9 cellular contexts compared by ENCODE assay signal in genomic region chr12:123938679-123939480, GRCh38. TPM values are rescaled to one million over a fixed set of nuclear protein-coding genes. Genes with fewer than 3 reads are reported as not detected.
DNase-seq lines count a peak whose midpoint lies in the region; ATAC-seq, FAIRE-seq and TF ChIP-seq lines count a peak whose summit lies in the region.
"Had no signal": no experiment of that assay in that cellular context is flagged by ENCODE, and none has a peak within 500 bp of the region (broad histone marks: within the 10 kb centered on the region; RNA-seq: fewer than 3 reads in every experiment).

No MANE protein-coding gene starts in this region.

- no peak overlapping the region for H3K9ac ChIP-seq in IMR-90 (ENCODE audit: low read depth, low read length)
- H3K9ac ChIP-seq in GM12878 (ENCODE audit: control insufficient read depth, insufficient read depth, low read length), result no peak overlapping the region

- dilution Hi-C loops in IMR-90 (cut with HindIII; ENCODE audit: low sequenced_read_pairs, unreplicated experiment), result no loop called here

- DNase-seq in IMR-90 (no peak), GM12878 (ENCODE audit: low read depth, low spot score) (no peak), SW480 (ENCODE audit: low spot score) (no peak), NCI-H2029 treated with DMSO at 0.1 percent for 48 hours (lab: John Stamatoyannopoulos, UW) (no peak), T1000 (lab: John Stamatoyannopoulos, UW) (no peak)
- no peak for DNase-seq in natural killer cell treated with Interleukin-12 subunit alpha and Interleukin-12 subunit beta and Interleukin-15 and Interleukin-18, amount 100 ng/mL, for 72 hours (ENCODE audit: low spot score)
- DNase-seq: NCI-H510A treated with DMSO at 0.1 percent for 48 hours had no signal

- peak; percentile 29; the same call in 1 of the 2 replicates for TF ChIP-seq RAD21 in IMR-90 (IDR thresholded peaks at IDR 0.05; ENCODE audit: low read length)
- TF ChIP-seq RAD21 in GM12878 (IDR thresholded peaks at IDR 0.05; ENCODE audit: insufficient read depth, low read depth, low read length), result no peak

- H2AK5ac ChIP-seq in IMR-90 (ENCODE audit: low read depth, low read length), result peak overlapping the region; percentile 5; the same call in 1 of the 2 replicates

- H2BK120ac ChIP-seq in IMR-90 (ENCODE audit: low read depth, low read length), result no peak overlapping the region

- H4K20me1 ChIP-seq in DOHH2 (ENCODE audit: control insufficient read depth, insufficient read depth, low read depth, low read length), result no peaks in the 10 kb centered on the region
- H4K20me1 ChIP-seq in IMR-90 (ENCODE audit: insufficient read depth, low read length), result peaks cover 4% of the 10 kb centered on the region
- no peaks in the 10 kb centered on the region for H4K20me1 ChIP-seq in GM12878 (ENCODE audit: control insufficient read depth, insufficient read depth)

- no peak overlapping the region for H4K5ac ChIP-seq in IMR-90 (ENCODE audit: low read depth, low read length)

- H3K27me3 ChIP-seq in DOHH2 (ENCODE audit: control insufficient read depth, low read length), result no peaks in the 10 kb centered on the region
- no peaks in the 10 kb centered on the region for H3K27me3 ChIP-seq in IMR-90 (ENCODE audit: control insufficient read depth, insufficient read depth, low read length)
- H3K27me3 ChIP-seq in GM12878 (replicated peaks in 1 of 2; ENCODE audit: control insufficient read depth in 2 of 2, insufficient read depth in 2 of 2, low read length in 1 of 2), result no peaks in the 10 kb centered on the region
- H3K27me3 ChIP-seq: neutrophil had no signal

- peaks cover 0 to 21% of the 10 kb centered on the region in 2 experiments; a peak in 3 of 4 replicates for H3K79me1 ChIP-seq in IMR-90 (ENCODE audit: low read depth in 1 of 2, low read length in 2 of 2)

- peaks cover 12% of the 10 kb centered on the region; the same call in 1 of the 2 replicates for H3K9me1 ChIP-seq in IMR-90 (ENCODE audit: insufficient read depth, low read length)

- H3K9me2 ChIP-seq in DOHH2 (replicated peaks; ENCODE audit: control insufficient read depth, low read length), result no peaks in the 10 kb centered on the region

- peak overlapping the region; percentile 75 for H3K4me3 Mint-ChIP-seq in natural killer cell treated with Interleukin-12 subunit alpha and Interleukin-12 subunit beta and Interleukin-15 and Interleukin-18, amount 100 ng/mL, for 72 hours

- SMC1A ChIA-PET in GM12878 (lab: Charles Lee; ENCODE audit: uncharacterized antibody, unreplicated experiment), result no interaction called here

- H4K8ac ChIP-seq in IMR-90 (ENCODE audit: low read depth in 2 of 2, low read length in 2 of 2), result peak overlapping the region in 1 of 2 experiments; percentile 46; a peak in 1 of 4 replicates

- no peak for TF ChIP-seq EP300 in GM12878 (IDR thresholded peaks at IDR 0.05; ENCODE audit: borderline replicate concordance in 1 of 2, control insufficient read depth in 1 of 2, low read depth in 2 of 2, low read length in 2 of 2)

- FAIRE-seq in GM12878 (lab: Jason Lieb, UNC), result no peak

- no peaks in the 10 kb centered on the region for H3F3A ChIP-seq in DOHH2 (ENCODE audit: control insufficient read depth, insufficient read depth)

- H3K4me3 ChIP-seq in DOHH2 (ENCODE audit: low read length) (no peak overlapping the region), IMR-90 (ENCODE audit: insufficient read depth, low read depth, low read length) (no peak overlapping the region), GM12878 (no peak overlapping the region)

- peak overlapping the region; percentile 50 for H3K14ac ChIP-seq in IMR-90 (replicated peaks; ENCODE audit: low read depth, low read length)

- no peak overlapping the region for H3K27ac ChIP-seq in DOHH2 (ENCODE audit: low read depth, low read length)
- H3K27ac ChIP-seq in IMR-90 (ENCODE audit: insufficient read depth, low read length), result no peak overlapping the region
- H3K27ac ChIP-seq in GM12878 (ENCODE audit: control insufficient read depth, insufficient read depth), result no peak overlapping the region
- H3K27ac ChIP-seq: neutrophil had no signal

- no TSS peak for BruUV-seq in IMR-90 (replicated peaks; lab: Mats Ljungman, UMichigan)
- no TSS peak for BruUV-seq in GM12878 (replicated peaks; lab: Mats Ljungman, UMichigan)

- TF ChIP-seq CTCF in DOHH2 (IDR thresholded peaks at IDR 0.05; ENCODE audit: low read depth, low read length, poor library complexity, severe bottlenecking) (peak; percentile 60), IMR-90 (conservative IDR thresholded peaks at IDR 0.05; ENCODE audit: low read depth, low read length) (peak; percentile 39), GM12878 (IDR thresholded peaks at IDR 0.05 in 2 of 3, conservative IDR thresholded peaks at IDR 0.05 in 1 of 3; ENCODE audit: control insufficient read depth in 2 of 3, extremely low read depth in 1 of 3, insufficient read depth in 1 of 3, low read depth in 3 of 3, low read length in 3 of 3) (peak; percentile 11 to 40 (median 38); a peak in 5 of 6 replicates)

- H3K27ac Mint-ChIP-seq in natural killer cell treated with Interleukin-12 subunit alpha and Interleukin-12 subunit beta and Interleukin-15 and Interleukin-18, amount 100 ng/mL, for 72 hours, result peak overlapping the region; percentile 74

- no peak overlapping the region for H3K23ac ChIP-seq in IMR-90 (ENCODE audit: low read depth, low read length)

- H3K18ac ChIP-seq in IMR-90 (ENCODE audit: low read depth, low read length), result no peak overlapping the region

- H3K9me3 ChIP-seq in DOHH2 (ENCODE audit: control insufficient read depth, insufficient read depth, low read length), result no peaks in the 10 kb centered on the region
- peaks cover 6% of the 10 kb centered on the region for H3K9me3 ChIP-seq in IMR-90 (ENCODE audit: control insufficient read depth, insufficient read depth, low read length)
- no peaks in the 10 kb centered on the region; the same call in 1 of the 3 replicates for H3K9me3 ChIP-seq in GM12878 (replicated peaks; ENCODE audit: control insufficient read depth, insufficient read depth, low read length)
- H3K9me3 ChIP-seq: neutrophil had no signal

- peak; percentile 33; the same call in 1 of the 2 replicates for ATAC-seq in IMR-90 (ENCODE audit: low read depth)
- ATAC-seq in GM12878, result peak; percentile 46; the same call in 2 of the 3 replicates
- no peak for ATAC-seq in natural killer cell treated with Interleukin-12 subunit alpha and Interleukin-12 subunit beta and Interleukin-15 and Interleukin-18, amount 100 ng/mL, for 72 hours

- intact Hi-C loops in IMR-90 (cut with micrococcal nuclease), result no loop called here
- intact Hi-C loops in GM12878 (cut with micrococcal nuclease; ENCODE audit: unreplicated experiment), result no loop called here

- 89% methylated on average over 16 of the region's 16 CpGs; no CpG with 5 or more reads in 1 of the 2 experiments for WGBS in IMR-90 (ENCODE audit: extremely low coverage in 2 of 2, insufficient read length in 1 of 2), 2 experiments
- WGBS in GM12878 (ENCODE audit: insufficient coverage, insufficient replicate concordance, low lambda C conversion rate, missing lambda C conversion rate), result 60% methylated on average over 16 of the region's 16 CpGs

- H3K4ac ChIP-seq in IMR-90 (ENCODE audit: low read depth, low read length), result peak overlapping the region; percentile 58; the same call in 1 of the 2 replicates

- peaks cover 11% of the 10 kb centered on the region for H3K36me3 Mint-ChIP-seq in natural killer cell treated with Interleukin-12 subunit alpha and Interleukin-12 subunit beta and Interleukin-15 and Interleukin-18, amount 100 ng/mL, for 72 hours

- no peak for TF ChIP-seq POLR2A in IMR-90 (IDR thresholded peaks at IDR 0.05; ENCODE audit: low read depth, low read length)
- TF ChIP-seq POLR2A in GM12878 (IDR thresholded peaks at IDR 0.05; ENCODE audit: low read depth, low read length), result no peak

- peaks cover 48 to 55% of the 10 kb centered on the region in 2 donors for H3K4me1 Mint-ChIP-seq in natural killer cell treated with Interleukin-12 subunit alpha and Interleukin-12 subunit beta and Interleukin-15 and Interleukin-18, amount 100 ng/mL, for 72 hours (ENCODE audit: low read depth in 2 of 2)

- H2BK20ac ChIP-seq in IMR-90 (ENCODE audit: low read depth, low read length), result no peak overlapping the region; the same call in 1 of the 2 replicates

- no peaks in the 10 kb centered on the region for H3K9me3 Mint-ChIP-seq in natural killer cell treated with Interleukin-12 subunit alpha and Interleukin-12 subunit beta and Interleukin-15 and Interleukin-18, amount 100 ng/mL, for 72 hours

- no peaks in the 10 kb centered on the region for H3K27me3 Mint-ChIP-seq in natural killer cell treated with Interleukin-12 subunit alpha and Interleukin-12 subunit beta and Interleukin-15 and Interleukin-18, amount 100 ng/mL, for 72 hours

- H2AK9ac ChIP-seq in IMR-90 (replicated peaks; ENCODE audit: low read depth, low read length, poor library complexity), result peak overlapping the region; percentile 78

- H3K56ac ChIP-seq in IMR-90 (ENCODE audit: extremely low read depth, insufficient read depth, low read length), result no peak overlapping the region

- no peak overlapping the region for H2BK5ac ChIP-seq in IMR-90 (ENCODE audit: low read depth, low read length, poor library complexity, severe bottlenecking)

- H2BK15ac ChIP-seq in IMR-90 (ENCODE audit: low read depth, low read length), result no peak overlapping the region

- H3K4me1 ChIP-seq in DOHH2 (ENCODE audit: control insufficient read depth, low read length) (no peaks in the 10 kb centered on the region), IMR-90 (ENCODE audit: control insufficient read depth, insufficient read depth, low read length) (peaks cover 16% of the 10 kb centered on the region), GM12878 (ENCODE audit: control insufficient read depth, insufficient read depth, low read length) (peaks cover 11% of the 10 kb centered on the region)

- H3K36me3 ChIP-seq in DOHH2 (ENCODE audit: control insufficient read depth, low read length), result no peaks in the 10 kb centered on the region
- H3K36me3 ChIP-seq in IMR-90 (ENCODE audit: control insufficient read depth, insufficient read depth, low read length), result peaks cover 47% of the 10 kb centered on the region
- H3K36me3 ChIP-seq in GM12878 (ENCODE audit: control insufficient read depth in 2 of 2, insufficient read depth in 2 of 2, low read length in 1 of 2), result no peaks in the 10 kb centered on the region

- CTCF ChIA-PET in IMR-90 (lab: Yijun Ruan, JAX), result interaction anchor here (0.6 to 0.9 kb wide), 3 partner anchors 13 to 28 kb away, joined by 3 to 5 read pairs (median 3); no protein-coding TSS in a partner anchor
- CTCF ChIA-PET in GM12878 (lab: Yijun Ruan, JAX), result interaction anchor here (1.0 to 1.6 kb wide), 4 partner anchors 9 to 23 kb away, joined by 3 to 5 read pairs (median 4); no protein-coding TSS in a partner anchor

- H2AFZ ChIP-seq in IMR-90 (replicated peaks; ENCODE audit: low read length, poor library complexity), result peak overlapping the region; percentile 16
- no peak overlapping the region; the same call in 1 of the 2 replicates for H2AFZ ChIP-seq in GM12878 (ENCODE audit: control insufficient read depth, low read depth, low read length)

- H4K91ac ChIP-seq in IMR-90 (ENCODE audit: insufficient read depth, low read depth, low read length), result no peak overlapping the region

- RAD21 ChIA-PET in GM12878 (lab: Charles Lee; ENCODE audit: unreplicated experiment), result no interaction called here

- no peaks in the 10 kb centered on the region for H3K79me2 ChIP-seq in DOHH2 (ENCODE audit: control insufficient read depth, low read length)
- H3K79me2 ChIP-seq in GM12878 (ENCODE audit: control insufficient read depth, insufficient read depth, low read length), result no peaks in the 10 kb centered on the region

- H3K4me2 ChIP-seq in DOHH2 (ENCODE audit: low read length) (no peak overlapping the region), IMR-90 (ENCODE audit: low read depth, low read length) (no peak overlapping the region), GM12878 (ENCODE audit: control insufficient read depth, insufficient read depth) (no peak overlapping the region)

- POLR2A ChIA-PET in IMR-90 (lab: Charles Lee; ENCODE audit: unreplicated experiment), result no interaction called here
- POLR2A ChIA-PET in GM12878 (lab: Charles Lee), result no interaction called here

- in situ Hi-C loops in IMR-90 (cut with MboI; ENCODE audit: low sequenced_read_pairs) (no loop called here), GM12878 (cut with MboI) (no loop called here)

RNA-seq across cellular contexts. Expression of gene CCDC92, which starts 33.8 kb away (rescaled TPM):
- total RNA-seq in IMR-90 (2012; rRNA removed) (5.7 and 8.1 TPM in 2 replicates), GM12878 (2014; rRNA removed) (2.9 and 4.8 TPM in 2 replicates), GM12878 (2014; rRNA removed; fragmentation: Illumina TruSeq; extraction: Trizol) (3.5 and 3.7 TPM in 2 replicates), GM12878 (2021) (11.8 and 12.8 TPM in 2 replicates)
- polyA plus RNA-seq in IMR-90 (2012; rRNA removed) (55.5 and 61.1 TPM in 2 replicates), GM12878 (2011; rRNA removed) (0.61 and 0.96 TPM in 2 replicates), GM12878 (2014; fragmentation: Illumina TruSeq; extraction: Trizol) (2.6 and 7.1 TPM in 2 replicates), GM12878 (2014; fragmentation: Nextera tagmentation; extraction: Ambion mirVana) (under 1 TPM; 0.53 to 0.82 TPM), GM12878 (2014; rRNA removed) (9.5 and 10.6 TPM in 2 replicates), GM12878 (2016; fragmentation: Nextera tagmentation; extraction: Ambion mirVana) (1 to 10 TPM; 2.2 to 6.6 TPM)
- 75.4 and 87.9 TPM in 2 replicates for polyA plus RNA-seq in IMR-90 (2012; cell fraction: cytosol; rRNA removed)
- polyA plus RNA-seq in IMR-90 (2012; cell fraction: nucleus; rRNA removed; ENCODE audit: low replicate concordance), result 91.3 and 94.1 TPM in 2 replicates
- 2.6 and 2.7 TPM in 2 replicates for total RNA-seq in GM12878 (2013; cell fraction: nucleolus; rRNA removed)
- polyA plus RNA-seq in GM12878 (2011; ENCODE audit: low read depth), result 4.2 TPM
- 0.47 and 0.69 TPM in 2 replicates for polyA plus RNA-seq in GM12878 (2011; cell fraction: cytosol; rRNA removed)
- 2.0 and 2.1 TPM in 2 replicates for polyA plus RNA-seq in GM12878 (2011; cell fraction: nucleus; rRNA removed)
- 6.1 and 6.7 TPM in 2 replicates for polyA plus RNA-seq in GM12878 (2012)
- polyA minus RNA-seq in GM12878 (2011; rRNA and poly(A)+ RNA removed), result 0.44 and 0.46 TPM in 2 replicates
- polyA minus RNA-seq in GM12878 (2011; cell fraction: cytosol; rRNA and poly(A)+ RNA removed), result 1.2 TPM in 1 of 2 replicates, not detected in the other
- polyA minus RNA-seq in GM12878 (2011; cell fraction: nucleus; rRNA and poly(A)+ RNA removed), result 1.2 and 3.5 TPM in 2 replicates
- total RNA-seq in natural killer cell treated with Interleukin-12 subunit alpha and Interleukin-12 subunit beta and Interleukin-15 and Interleukin-18, amount 100 ng/mL, for 72 hours, result 10 to 100 TPM; 12.9 to 16.2 TPM

RNA-seq across cellular contexts. Expression of gene ZNF664, which starts 34.1 kb away (rescaled TPM):
- total RNA-seq in IMR-90 (2012; rRNA removed) (32.6 and 36.7 TPM in 2 replicates), GM12878 (2014; rRNA removed) (22.4 and 26.6 TPM in 2 replicates), GM12878 (2014; rRNA removed; fragmentation: Illumina TruSeq; extraction: Trizol) (45.1 and 47.8 TPM in 2 replicates), GM12878 (2021) (51.0 and 59.3 TPM in 2 replicates)
- polyA plus RNA-seq in IMR-90 (2012; rRNA removed) (24.6 and 29.9 TPM in 2 replicates), GM12878 (2011; rRNA removed) (53.2 and 67.8 TPM in 2 replicates), GM12878 (2014; fragmentation: Illumina TruSeq; extraction: Trizol) (65.6 and 70.4 TPM in 2 replicates), GM12878 (2014; fragmentation: Nextera tagmentation; extraction: Ambion mirVana) (1 to 10 TPM; 1.8 to 8.5 TPM), GM12878 (2014; rRNA removed) (30.0 and 39.2 TPM in 2 replicates), GM12878 (2016; fragmentation: Nextera tagmentation; extraction: Ambion mirVana) (10 to 100 TPM; 18.3 to 21.6 TPM)
- polyA plus RNA-seq in IMR-90 (2012; cell fraction: cytosol; rRNA removed), result 14.0 and 16.7 TPM in 2 replicates
- 9.3 and 24.8 TPM in 2 replicates for polyA plus RNA-seq in IMR-90 (2012; cell fraction: nucleus; rRNA removed; ENCODE audit: low replicate concordance)
- 57.8 and 60.9 TPM in 2 replicates for total RNA-seq in GM12878 (2013; cell fraction: nucleolus; rRNA removed)
- polyA plus RNA-seq in GM12878 (2011; ENCODE audit: low read depth), result 17.2 TPM
- 29.8 and 30.4 TPM in 2 replicates for polyA plus RNA-seq in GM12878 (2011; cell fraction: cytosol; rRNA removed)
- polyA plus RNA-seq in GM12878 (2011; cell fraction: nucleus; rRNA removed), result 39.7 and 43.6 TPM in 2 replicates
- 26.4 and 27.4 TPM in 2 replicates for polyA plus RNA-seq in GM12878 (2012)
- polyA minus RNA-seq in GM12878 (2011; rRNA and poly(A)+ RNA removed), result 31.5 and 33.5 TPM in 2 replicates
- 9.9 and 13.8 TPM in 2 replicates for polyA minus RNA-seq in GM12878 (2011; cell fraction: cytosol; rRNA and poly(A)+ RNA removed)
- polyA minus RNA-seq in GM12878 (2011; cell fraction: nucleus; rRNA and poly(A)+ RNA removed), result 37.7 and 52.3 TPM in 2 replicates
- total RNA-seq in natural killer cell treated with Interleukin-12 subunit alpha and Interleukin-12 subunit beta and Interleukin-15 and Interleukin-18, amount 100 ng/mL, for 72 hours, result 10 to 100 TPM; 41.0 to 45.5 TPM

Comparison
In these comparisons a context has a peak if more than half of its experiments do, and no peak if none do; other contexts are left out.
1. ATAC-seq: peak in IMR-90 (single experiment) and GM12878 (single experiment); none in natural killer cell treated with Interleukin-12 subunit alpha and Interleukin-12 subunit beta and Interleukin-15 and Interleukin-18, amount 100 ng/mL, for 72 hours (0 of 2).
2. Peak in every context shown above with its lines, with median percentiles within 50 percentile points of each other: CTCF ChIP-seq.